Comparison of ENCODE assay signal across 1 cellular context in the genomic region with DNA sequence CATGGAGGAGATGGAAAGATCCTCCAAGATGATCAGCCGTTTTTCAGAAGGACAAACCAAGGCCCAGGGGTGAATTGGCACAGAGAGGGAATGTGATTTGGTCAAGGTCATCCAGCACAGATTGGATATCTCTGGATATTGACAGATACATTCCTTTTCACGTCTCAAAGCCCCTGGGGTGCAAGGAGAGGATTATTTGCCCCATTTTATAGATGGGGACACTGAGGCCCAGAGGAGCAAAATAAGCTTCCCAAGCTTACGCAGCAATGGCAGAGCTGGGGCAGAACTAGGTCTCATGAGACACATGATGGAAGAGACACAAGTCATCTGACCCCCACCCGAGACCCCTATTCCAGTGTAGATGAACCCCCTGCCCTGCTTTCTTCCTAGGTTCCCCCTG.
TF ChIP-seq lines count a peak whose summit lies in the region.

No MANE protein-coding gene starts in this region.

TF ChIP-seq in HepG2, 621 proteins besides CTCF, POLR2A, EP300 and RAD21:
- no peak for TF ChIP-seq NFATC3 (CRISPR knock-in tag; IDR thresholded peaks at IDR 0.05)
- no peak for TF ChIP-seq NKX3-1 (CRISPR knock-in tag; IDR thresholded peaks at IDR 0.05)
- TF ChIP-seq, protein P1, sequence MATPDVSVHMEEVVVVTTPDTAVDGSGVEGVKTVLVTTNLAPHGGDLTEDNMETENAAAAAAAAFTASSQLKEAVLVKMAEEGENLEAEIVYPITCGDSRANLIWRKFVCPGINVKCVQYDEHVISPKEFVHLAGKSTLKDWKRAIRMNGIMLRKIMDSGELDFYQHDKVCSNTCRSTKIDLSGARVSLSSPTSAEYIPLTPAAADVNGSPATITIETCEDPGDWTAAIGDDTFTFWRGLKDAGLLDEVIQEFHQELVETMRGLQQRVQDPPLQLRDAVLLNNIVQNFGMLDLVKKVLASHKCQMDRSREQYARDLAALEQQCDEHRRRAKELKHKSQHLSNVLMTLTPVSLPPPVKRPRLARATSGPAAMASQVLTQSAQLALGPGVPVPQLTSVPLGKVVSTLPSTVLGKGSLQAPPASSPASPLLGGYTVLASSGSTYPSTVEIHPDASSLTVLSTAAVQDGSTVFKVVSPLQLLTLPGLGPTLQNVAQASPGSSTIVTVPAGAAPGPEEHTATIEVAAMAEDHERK (CRISPR knock-in tag; IDR thresholded peaks at IDR 0.05; ENCODE audit: low read depth): no peak
- no peak for TF ChIP-seq GPN1 (CRISPR knock-in tag; IDR thresholded peaks at IDR 0.05; ENCODE audit: borderline replicate concordance)
- TF ChIP-seq ZNF629 (CRISPR knock-in tag; conservative IDR thresholded peaks at IDR 0.05): peak; percentile 85
- no peak for TF ChIP-seq TRIM24 (CRISPR knock-in tag; IDR thresholded peaks at IDR 0.05)
TF ChIP-seq in HepG2: peak in this region for 1.
